Comparison of ENCODE assay signal across 1 cellular context in the genomic region with DNA sequence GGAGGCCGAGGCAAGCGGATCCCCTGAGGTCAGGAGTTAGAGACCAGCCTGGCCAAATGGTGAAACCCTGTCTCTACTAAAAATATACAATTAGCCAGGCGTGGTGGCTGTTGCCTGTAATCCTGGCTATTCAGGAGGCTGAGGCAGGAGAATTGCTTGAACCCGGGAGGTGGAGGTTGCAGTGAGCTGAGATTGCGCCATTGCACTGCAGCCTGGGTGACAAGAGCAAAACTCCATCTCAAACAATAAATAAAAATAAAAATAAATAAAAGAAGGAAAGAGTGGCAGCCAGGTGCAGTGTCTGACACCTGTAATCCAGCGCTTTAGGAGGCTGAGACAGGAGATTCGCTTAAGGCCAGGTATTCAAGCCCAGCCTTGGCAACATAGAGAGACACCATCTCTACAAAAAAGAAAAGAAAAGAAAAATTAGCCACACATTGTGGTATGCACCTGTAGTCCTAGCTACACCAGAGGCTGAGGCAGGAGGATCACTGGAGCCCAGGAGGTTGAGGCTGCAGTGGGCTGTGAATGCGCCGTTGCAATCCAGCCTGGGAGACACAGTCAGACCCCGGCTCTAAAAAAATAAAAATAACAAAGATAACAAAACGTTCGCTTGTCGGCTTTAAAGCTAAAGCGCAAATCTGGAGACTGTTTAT.
TF ChIP-seq lines count a peak whose summit lies in the region.

No MANE protein-coding gene starts in this region.

TF ChIP-seq in HepG2, 621 proteins besides CTCF, POLR2A, EP300 and RAD21:
- TF ChIP-seq SOX5 (CRISPR knock-in tag; IDR thresholded peaks at IDR 0.05; ENCODE audit: borderline replicate concordance) (no peak), PRPF4 (IDR thresholded peaks at IDR 0.05; ENCODE audit: low read depth, low read length, poor library complexity, severe bottlenecking) (peak; percentile 43), ZNF496 (CRISPR knock-in tag; IDR thresholded peaks at IDR 0.05; ENCODE audit: insufficient replicate concordance) (no peak), ZNF260 (CRISPR knock-in tag; IDR thresholded peaks at IDR 0.05; ENCODE audit: borderline replicate concordance, low read depth) (no peak)
- TF ChIP-seq, protein P1, sequence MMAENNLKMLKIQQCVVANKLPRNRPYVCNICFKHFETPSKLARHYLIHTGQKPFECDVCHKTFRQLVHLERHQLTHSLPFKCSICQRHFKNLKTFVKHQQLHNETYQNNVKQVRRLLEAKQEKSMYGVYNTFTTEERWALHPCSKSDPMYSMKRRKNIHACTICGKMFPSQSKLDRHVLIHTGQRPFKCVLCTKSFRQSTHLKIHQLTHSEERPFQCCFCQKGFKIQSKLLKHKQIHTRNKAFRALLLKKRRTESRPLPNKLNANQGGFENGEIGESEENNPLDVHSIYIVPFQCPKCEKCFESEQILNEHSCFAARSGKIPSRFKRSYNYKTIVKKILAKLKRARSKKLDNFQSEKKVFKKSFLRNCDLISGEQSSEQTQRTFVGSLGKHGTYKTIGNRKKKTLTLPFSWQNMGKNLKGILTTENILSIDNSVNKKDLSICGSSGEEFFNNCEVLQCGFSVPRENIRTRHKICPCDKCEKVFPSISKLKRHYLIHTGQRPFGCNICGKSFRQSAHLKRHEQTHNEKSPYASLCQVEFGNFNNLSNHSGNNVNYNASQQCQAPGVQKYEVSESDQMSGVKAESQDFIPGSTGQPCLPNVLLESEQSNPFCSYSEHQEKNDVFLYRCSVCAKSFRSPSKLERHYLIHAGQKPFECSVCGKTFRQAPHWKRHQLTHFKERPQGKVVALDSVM (CRISPR knock-in tag; IDR thresholded peaks at IDR 0.05): peak; percentile 64
